ENCODE assay signal across 1 cellular context in genomic region chr14:23578560-23579310, GRCh38.
TF ChIP-seq lines count a peak whose summit lies in the region.

Gene JPH4 (minus strand): TSS chr14:23578790. CDS start chr14:23577453, 1,337 bp downstream.

TF ChIP-seq in A549, 52 proteins besides CTCF, POLR2A, EP300 and RAD21 (continued from another document):
- TF ChIP-seq REST (IDR thresholded peaks at IDR 0.05) (no peak), POLR2AphosphoS2 (conservative IDR thresholded peaks at IDR 0.05; ENCODE audit: low read length) (no peak), ZNF302 (CRISPR knock-in tag; IDR thresholded peaks at IDR 0.05) (no peak), ELK1 (IDR thresholded peaks at IDR 0.05; ENCODE audit: low read depth, low read length) (no peak)
TF ChIP-seq in A549: peak in this region for 0.
